Comparison of ENCODE assay signal across 22 cellular contexts in the genomic region with DNA sequence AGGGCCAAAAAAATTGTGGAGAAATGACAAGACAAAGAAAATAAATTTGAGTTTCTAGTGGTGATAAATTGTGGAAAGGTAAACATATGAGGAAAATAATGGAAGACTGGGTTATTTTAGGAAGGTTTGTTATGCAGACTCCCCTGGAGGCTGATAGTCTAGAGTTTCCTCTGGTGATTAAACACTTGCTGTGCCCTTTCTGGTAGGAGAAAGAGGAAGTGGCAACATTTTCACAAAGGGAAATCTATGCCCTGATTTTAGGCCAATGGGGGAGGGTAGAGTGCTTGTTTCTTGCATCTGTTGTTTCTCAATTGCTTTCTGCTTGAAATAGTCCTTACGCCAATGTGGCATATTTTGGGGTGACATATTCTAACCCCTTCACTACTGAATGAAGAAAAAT.
DNase-seq lines count a peak whose midpoint lies in the region; ATAC-seq and TF ChIP-seq lines count a peak whose summit lies in the region.
"Had no signal": no experiment of that assay in that cellular context is flagged by ENCODE, and none has a peak within 500 bp of the region (broad histone marks: within the 10 kb centered on the region; RNA-seq: fewer than 3 reads in every experiment).

No MANE protein-coding gene starts in this region.

- H3K36me3 Mint-ChIP-seq in WTC11 = no peaks in the 10 kb centered on the region
- H3K36me3 Mint-ChIP-seq: CD8-positive, alpha-beta memory T cell; immature natural killer cell; natural killer cell treated with Interleukin-12 subunit alpha and Interleukin-12 subunit beta and Interleukin-15 and Interleukin-18, amount 100 ng/mL, for 72 hours had no signal

- H3K9me3 Mint-ChIP-seq in WTC11 = peaks cover 9% of the 10 kb centered on the region
- H3K9me3 Mint-ChIP-seq: activated naive CD4-positive, alpha-beta T cell treated with anti-CD3 and anti-CD28 coated beads for 36 hours; immature natural killer cell; natural killer cell treated with Interleukin-12 subunit alpha and Interleukin-12 subunit beta and Interleukin-15 and Interleukin-18, amount 100 ng/mL, for 72 hours had no signal

- H3K36me3 ChIP-seq in subcutaneous abdominal adipose tissue (ENCODE audit: control insufficient read depth in 5 of 5, insufficient read depth in 5 of 5, low read length in 5 of 5) (no peaks in the 10 kb centered on the region), prostate gland (no peaks in the 10 kb centered on the region)
- H3K36me3 ChIP-seq: gastrocnemius medialis had no signal

- H3K4me1 ChIP-seq in subcutaneous abdominal adipose tissue (ENCODE audit: control insufficient read depth in 5 of 5, insufficient read depth in 5 of 5, low read length in 5 of 5) = peaks cover 2 to 28% (median 16%) of the 10 kb centered on the region in 5 donors
- no peaks in the 10 kb centered on the region for H3K4me1 ChIP-seq in prostate gland (replicated peaks)

- intact Hi-C loops in prostate gland (cut with DNase I) = no loop called here

- H3K4me1 Mint-ChIP-seq in WTC11 = peaks cover 42% of the 10 kb centered on the region
- H3K4me1 Mint-ChIP-seq: CD8-positive, alpha-beta memory T cell; immature natural killer cell had no signal

- H3K4me3 Mint-ChIP-seq in WTC11 = no peak overlapping the region
- H3K4me3 Mint-ChIP-seq: activated CD4-positive, alpha-beta T cell treated with anti-CD3 and anti-CD28 coated beads, Interleukin-2, amount 10 ng/mL, durations not matched to agents 24 days and 14 days; activated naive CD4-positive, alpha-beta T cell treated with anti-CD3 and anti-CD28 coated beads for 36 hours; CD8-positive, alpha-beta memory T cell; immature natural killer cell; natural killer cell treated with Interleukin-12 subunit alpha and Interleukin-12 subunit beta and Interleukin-15 and Interleukin-18, amount 100 ng/mL, for 72 hours had no signal

- no peaks in the 10 kb centered on the region for H3K27me3 Mint-ChIP-seq in WTC11 (ENCODE audit: low read depth)
- H3K27me3 Mint-ChIP-seq: activated CD4-positive, alpha-beta T cell treated with anti-CD3 and anti-CD28 coated beads, Interleukin-2, amount 10 ng/mL, durations not matched to agents 24 days and 14 days had no signal

- H3K9me3 ChIP-seq in subcutaneous abdominal adipose tissue (ENCODE audit: control insufficient read depth in 5 of 5, low read length in 5 of 5) (peaks cover 0 to 3% (median 0%) of the 10 kb centered on the region in 5 donors), prostate gland (no peaks in the 10 kb centered on the region)
- H3K9me3 ChIP-seq: gastrocnemius medialis had no signal

- peak overlapping the region; percentile 78 for H3K27ac Mint-ChIP-seq in WTC11
- H3K27ac Mint-ChIP-seq: activated CD4-positive, alpha-beta T cell treated with anti-CD3 and anti-CD28 coated beads, Interleukin-2, amount 10 ng/mL, durations not matched to agents 24 days and 14 days; activated naive CD4-positive, alpha-beta T cell treated with anti-CD3 and anti-CD28 coated beads for 36 hours; CD8-positive, alpha-beta memory T cell; immature natural killer cell; natural killer cell treated with Interleukin-12 subunit alpha and Interleukin-12 subunit beta and Interleukin-15 and Interleukin-18, amount 100 ng/mL, for 72 hours had no signal

- DNase-seq in SIG-M5 treated with dmso at 0.1 percent for 504 hours (lab: John Stamatoyannopoulos, UW; ENCODE audit: unreplicated experiment) (peak; percentile 57), SIG-M5 (lab: John Stamatoyannopoulos, UW) (no peak), MV-4-11 (lab: John Stamatoyannopoulos, UW) (peak; percentile 89), WTC11 (ENCODE audit: low spot score) (no peak), NCI-H2081 treated with DMSO at 0.1 percent for 48 hours (lab: John Stamatoyannopoulos, UW) (no peak), NCI-H226 (no peak), prostate gland (ENCODE audit: low spot score) (no peak)
- DNase-seq: 8988T; activated CD4-positive, alpha-beta T cell treated with anti-CD3 and anti-CD28 coated beads, Interleukin-2, amount 10 ng/mL, durations not matched to agents 24 days and 14 days; activated naive CD4-positive, alpha-beta T cell treated with anti-CD3 and anti-CD28 coated beads for 36 hours; CD8-positive, alpha-beta memory T cell; gastrocnemius medialis; H7; immature natural killer cell; NCI-H1092 treated with DMSO at 0.1 percent for 48 hours; NCI-H2171 treated with DMSO at 0.1 percent for 48 hours; stimulated activated naive CD8-positive, alpha-beta T cell treated with anti-CD3 and anti-CD28 coated beads, Interleukin-15, Interleukin-2, amounts not matched to agents 100 U/mL and 50 U/mL, for 24 hours had no signal

- no peak for TF ChIP-seq POLR2A in prostate gland (IDR thresholded peaks at IDR 0.05)

- peak overlapping the region; percentile 91 for H3K27ac ChIP-seq in subcutaneous abdominal adipose tissue (ENCODE audit: low read depth, low read length)
- H3K27ac ChIP-seq in prostate gland = no peak overlapping the region
- H3K27ac ChIP-seq: coronary artery, gastrocnemius medialis had no signal

- ATAC-seq in WTC11 = no peak; the same call in 1 of the 2 replicates
- ATAC-seq: gastrocnemius medialis; HepG2; natural killer cell treated with Interleukin-12 subunit alpha and Interleukin-12 subunit beta and Interleukin-15 and Interleukin-18, amount 100 ng/mL, for 72 hours; stimulated activated naive CD8-positive, alpha-beta T cell treated with anti-CD3 and anti-CD28 coated beads, Interleukin-15, Interleukin-2, amounts not matched to agents 100 U/mL and 50 U/mL, for 24 hours had no signal

- H3K4me3 ChIP-seq in subcutaneous abdominal adipose tissue (ENCODE audit: low read depth in 1 of 5, low read length in 5 of 5) (no peak overlapping the region), prostate gland (no peak overlapping the region)
- H3K4me3 ChIP-seq: coronary artery, gastrocnemius medialis, lung had no signal

- CTCF ChIA-PET in WTC11 (lab: Charles Lee) = no interaction called here

- H3K9ac ChIP-seq in subcutaneous abdominal adipose tissue (ENCODE audit: low read length in 5 of 5) = no peak overlapping the region

- 97% methylated on average over 1 of the region's 1 CpG for WGBS in prostate gland

- TF ChIP-seq CTCF in WTC11 (IDR thresholded peaks at IDR 0.05) (no peak), prostate gland (IDR thresholded peaks at IDR 0.05) (no peak)

- POLR2A ChIA-PET in WTC11 (lab: Charles Lee) = no interaction called here

- H3K27me3 ChIP-seq in subcutaneous abdominal adipose tissue (ENCODE audit: control insufficient read depth in 5 of 5, insufficient read depth in 4 of 5, low read length in 5 of 5) (no peaks in the 10 kb centered on the region), prostate gland (replicated peaks; ENCODE audit: insufficient read depth) (no peaks in the 10 kb centered on the region)
- H3K27me3 ChIP-seq: gastrocnemius medialis had no signal

TF ChIP-seq in WTC11, 78 proteins besides CTCF, POLR2A, EP300 and RAD21 (continues in another document):
- TF ChIP-seq, protein P1, sequence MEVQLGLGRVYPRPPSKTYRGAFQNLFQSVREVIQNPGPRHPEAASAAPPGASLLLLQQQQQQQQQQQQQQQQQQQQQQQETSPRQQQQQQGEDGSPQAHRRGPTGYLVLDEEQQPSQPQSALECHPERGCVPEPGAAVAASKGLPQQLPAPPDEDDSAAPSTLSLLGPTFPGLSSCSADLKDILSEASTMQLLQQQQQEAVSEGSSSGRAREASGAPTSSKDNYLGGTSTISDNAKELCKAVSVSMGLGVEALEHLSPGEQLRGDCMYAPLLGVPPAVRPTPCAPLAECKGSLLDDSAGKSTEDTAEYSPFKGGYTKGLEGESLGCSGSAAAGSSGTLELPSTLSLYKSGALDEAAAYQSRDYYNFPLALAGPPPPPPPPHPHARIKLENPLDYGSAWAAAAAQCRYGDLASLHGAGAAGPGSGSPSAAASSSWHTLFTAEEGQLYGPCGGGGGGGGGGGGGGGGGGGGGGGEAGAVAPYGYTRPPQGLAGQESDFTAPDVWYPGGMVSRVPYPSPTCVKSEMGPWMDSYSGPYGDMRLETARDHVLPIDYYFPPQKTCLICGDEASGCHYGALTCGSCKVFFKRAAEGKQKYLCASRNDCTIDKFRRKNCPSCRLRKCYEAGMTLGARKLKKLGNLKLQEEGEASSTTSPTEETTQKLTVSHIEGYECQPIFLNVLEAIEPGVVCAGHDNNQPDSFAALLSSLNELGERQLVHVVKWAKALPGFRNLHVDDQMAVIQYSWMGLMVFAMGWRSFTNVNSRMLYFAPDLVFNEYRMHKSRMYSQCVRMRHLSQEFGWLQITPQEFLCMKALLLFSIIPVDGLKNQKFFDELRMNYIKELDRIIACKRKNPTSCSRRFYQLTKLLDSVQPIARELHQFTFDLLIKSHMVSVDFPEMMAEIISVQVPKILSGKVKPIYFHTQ (CRISPR knock-in tag; IDR thresholded peaks at IDR 0.05) = no peak
- TF ChIP-seq ATF3 (CRISPR knock-in tag; conservative IDR thresholded peaks at IDR 0.05) = no peak
- TF ChIP-seq ZNF396 (CRISPR knock-in tag; IDR thresholded peaks at IDR 0.05; ENCODE audit: borderline replicate concordance) = no peak
- no peak for TF ChIP-seq ZNF416 (CRISPR knock-in tag; IDR thresholded peaks at IDR 0.05)
- no peak for TF ChIP-seq KAT7 (CRISPR knock-in tag; IDR thresholded peaks at IDR 0.05; ENCODE audit: borderline replicate concordance)
- no peak for TF ChIP-seq SP1 (CRISPR knock-in tag; conservative IDR thresholded peaks at IDR 0.05)
- TF ChIP-seq ZBTB43 (CRISPR knock-in tag; IDR thresholded peaks at IDR 0.05) = no peak
- TF ChIP-seq ATF1 (CRISPR knock-in tag; IDR thresholded peaks at IDR 0.05) = no peak
- no peak for TF ChIP-seq CDX4 (CRISPR knock-in tag; IDR thresholded peaks at IDR 0.05; ENCODE audit: borderline replicate concordance)
- no peak for TF ChIP-seq NFE2L1 (CRISPR knock-in tag; IDR thresholded peaks at IDR 0.05)

Comparison
In these comparisons a context has a peak if more than half of its experiments do, and no peak if none do; other contexts are left out.
1. DNase-seq: peak in SIG-M5 treated with dmso at 0.1 percent for 504 hours (single experiment) and MV-4-11 (single experiment); none in SIG-M5 (single experiment), WTC11 (single experiment), NCI-H2081 treated with DMSO at 0.1 percent for 48 hours (single experiment), NCI-H226 (single experiment) and prostate gland (single experiment).